ENCODE assay signal across 20 cellular contexts in the genomic region with DNA sequence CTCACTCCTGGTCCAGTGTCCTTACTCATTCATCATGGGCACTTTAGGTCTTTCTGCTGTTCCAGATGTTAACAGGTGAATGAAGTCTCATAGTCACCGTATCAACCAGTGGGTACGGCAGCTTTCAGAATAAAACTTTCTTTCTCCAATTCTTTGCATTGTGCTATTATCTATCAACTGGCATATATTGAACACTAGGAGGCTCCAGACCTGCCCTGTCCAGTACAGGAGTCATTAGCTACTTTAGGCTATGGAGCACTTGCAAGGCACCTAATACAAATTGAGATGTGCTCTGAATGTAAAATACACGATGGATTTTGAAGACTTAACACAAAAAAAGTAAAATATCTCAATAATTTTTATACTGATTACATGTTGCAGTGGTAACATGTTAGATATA. TPM values are rescaled to one million over a fixed set of nuclear protein-coding genes. Genes with fewer than 3 reads are reported as not detected.
DNase-seq lines count a peak whose midpoint lies in the region; ATAC-seq and TF ChIP-seq lines count a peak whose summit lies in the region.
"Had no signal": no experiment of that assay in that cellular context is flagged by ENCODE, and none has a peak within 500 bp of the region (broad histone marks: within the 10 kb centered on the region; RNA-seq: fewer than 3 reads in every experiment).

No MANE protein-coding gene starts in this region.

- H3K27me3 ChIP-seq in sigmoid colon = no peaks in the 10 kb centered on the region
- H3K27me3 ChIP-seq: dorsolateral prefrontal cortex had no signal

- H3K4me1 ChIP-seq in sigmoid colon = peaks cover 0 to 25% (median 14%) of the 10 kb centered on the region in 4 donors

- 95 to 97% methylated on average over 3 of the region's 3 CpGs for WGBS in sigmoid colon, 2 donors

- TF ChIP-seq POLR2A in sigmoid colon (IDR thresholded peaks at IDR 0.05) = no peak

- H3K4me3 Mint-ChIP-seq in activated naive CD4-positive, alpha-beta T cell treated with anti-CD3 and anti-CD28 coated beads, Interleukin-2, amount 10 ng/mL, durations not matched to agents 7 days and 5 days = no peak overlapping the region
- H3K4me3 Mint-ChIP-seq in chondrocyte (ENCODE audit: unreplicated experiment) (no peak overlapping the region), type B pancreatic cell (no peak overlapping the region)
- no peak overlapping the region for H3K4me3 Mint-ChIP-seq in activated CD8-positive, alpha-beta memory T cell treated with anti-CD3 and anti-CD28 coated beads, Interleukin-2, amount 10 ng/mL, durations not matched to agents 7 days and 5 days
- H3K4me3 Mint-ChIP-seq: activated T-helper 1 cell treated with anti-CD3 and anti-CD28 coated beads, Interleukin-12 subunit alpha, Interleukin-12 subunit beta, Interleukin-2, Interleukin-4 antibody, amounts not matched to agents 30 ng/mL and 10 ng/mL and 1 ng/mL, durations not matched to agents 14 hours and 24 hours and 36 hours; stimulated activated naive CD8-positive, alpha-beta T cell treated with anti-CD3 and anti-CD28 coated beads, Interleukin-15, amount 100 ng/mL, for 72 hours had no signal

- no peak for ATAC-seq in GM19395 (IDR thresholded peaks at IDR 0.05; ENCODE audit: unreplicated experiment)
- no peak for ATAC-seq in activated CD8-positive, alpha-beta memory T cell treated with anti-CD3 and anti-CD28 coated beads, Interleukin-2, amount 10 ng/mL, durations not matched to agents 7 days and 5 days
- ATAC-seq: stimulated activated naive CD8-positive, alpha-beta T cell treated with anti-CD3 and anti-CD28 coated beads, Interleukin-15, amount 100 ng/mL, for 72 hours had no signal

- TF ChIP-seq EP300 in sigmoid colon (IDR thresholded peaks at IDR 0.05) = no peak

- peaks cover 0 to 6% (median 0%) of the 10 kb centered on the region in 4 donors for H3K9me3 ChIP-seq in sigmoid colon

- H3K36me3 Mint-ChIP-seq in activated naive CD4-positive, alpha-beta T cell treated with anti-CD3 and anti-CD28 coated beads, Interleukin-2, amount 10 ng/mL, durations not matched to agents 7 days and 5 days = peaks cover 42% of the 10 kb centered on the region
- H3K36me3 Mint-ChIP-seq in chondrocyte (ENCODE audit: low read depth) = peaks cover 39% of the 10 kb centered on the region
- peaks cover 50% of the 10 kb centered on the region for H3K36me3 Mint-ChIP-seq in type B pancreatic cell
- H3K36me3 Mint-ChIP-seq in activated CD8-positive, alpha-beta memory T cell treated with anti-CD3 and anti-CD28 coated beads, Interleukin-2, amount 10 ng/mL, durations not matched to agents 7 days and 5 days = peaks cover 47% of the 10 kb centered on the region

- H3K9me3 Mint-ChIP-seq in activated naive CD4-positive, alpha-beta T cell treated with anti-CD3 and anti-CD28 coated beads, Interleukin-2, amount 10 ng/mL, durations not matched to agents 7 days and 5 days = peaks cover 10% of the 10 kb centered on the region
- peaks cover 2% of the 10 kb centered on the region for H3K9me3 Mint-ChIP-seq in chondrocyte (ENCODE audit: low read depth)
- no peaks in the 10 kb centered on the region for H3K9me3 Mint-ChIP-seq in type B pancreatic cell
- H3K9me3 Mint-ChIP-seq in activated CD8-positive, alpha-beta memory T cell treated with anti-CD3 and anti-CD28 coated beads, Interleukin-2, amount 10 ng/mL, durations not matched to agents 7 days and 5 days (ENCODE audit: low read depth) = no peaks in the 10 kb centered on the region
- H3K9me3 Mint-ChIP-seq: activated T-helper 1 cell treated with anti-CD3 and anti-CD28 coated beads, Interleukin-12 subunit alpha, Interleukin-12 subunit beta, Interleukin-2, Interleukin-4 antibody, amounts not matched to agents 30 ng/mL and 10 ng/mL and 1 ng/mL, durations not matched to agents 14 hours and 24 hours and 36 hours had no signal

- peaks cover 0 to 5% (median 0%) of the 10 kb centered on the region in 4 donors for H3K36me3 ChIP-seq in sigmoid colon

- DNase-seq in activated naive CD4-positive, alpha-beta T cell treated with anti-CD3 and anti-CD28 coated beads, Interleukin-2, amount 10 ng/mL, durations not matched to agents 7 days and 5 days = no peak
- DNase-seq in activated naive CD4-positive, alpha-beta T cell (lab: John Stamatoyannopoulos, UW) = no peak
- peak; percentile 21 for DNase-seq in NCI-H82 treated with DMSO at 0.1 percent for 48 hours (lab: John Stamatoyannopoulos, UW; ENCODE audit: unreplicated experiment)
- no peak for DNase-seq in chondrocyte (ENCODE audit: low spot score)
- no peak for DNase-seq in type B pancreatic cell (ENCODE audit: extremely low spot score, unreplicated experiment)
- no peak for DNase-seq in sigmoid colon
- DNase-seq in activated CD8-positive, alpha-beta memory T cell treated with anti-CD3 and anti-CD28 coated beads, Interleukin-2, amount 10 ng/mL, durations not matched to agents 7 days and 5 days = no peak
- DNase-seq: activated CD4-positive, alpha-beta T cell treated with anti-CD3 and anti-CD28 coated beads, Interleukin-2, amount 50 U/mL, for 48 hours; anterior cingulate cortex; COR-L47; dorsolateral prefrontal cortex; KBM-7; NCI-H2029 treated with DMSO at 0.1 percent for 48 hours; NCI-H748 treated with DMSO at 0.1 percent for 48 hours; occipital lobe; small intestine; stimulated activated naive CD8-positive, alpha-beta T cell treated with anti-CD3 and anti-CD28 coated beads, Interleukin-15, amount 100 ng/mL, for 72 hours had no signal

- no peaks in the 10 kb centered on the region for H3K4me1 Mint-ChIP-seq in activated naive CD4-positive, alpha-beta T cell treated with anti-CD3 and anti-CD28 coated beads, Interleukin-2, amount 10 ng/mL, durations not matched to agents 7 days and 5 days
- H3K4me1 Mint-ChIP-seq in chondrocyte (ENCODE audit: low read depth) = peaks cover 14% of the 10 kb centered on the region
- H3K4me1 Mint-ChIP-seq in type B pancreatic cell (ENCODE audit: unreplicated experiment) = no peaks in the 10 kb centered on the region
- no peaks in the 10 kb centered on the region for H3K4me1 Mint-ChIP-seq in activated CD8-positive, alpha-beta memory T cell treated with anti-CD3 and anti-CD28 coated beads, Interleukin-2, amount 10 ng/mL, durations not matched to agents 7 days and 5 days
- H3K4me1 Mint-ChIP-seq: stimulated activated naive CD8-positive, alpha-beta T cell treated with anti-CD3 and anti-CD28 coated beads, Interleukin-15, amount 100 ng/mL, for 72 hours had no signal

- intact Hi-C loops in sigmoid colon (cut with DNase I) = no loop called here

- peak; percentile 41 for TF ChIP-seq CTCF in chondrocyte (IDR thresholded peaks at IDR 0.05)
- peak; percentile 48 for TF ChIP-seq CTCF in type B pancreatic cell (conservative IDR thresholded peaks at IDR 0.05)
- no peak for TF ChIP-seq CTCF in sigmoid colon (IDR thresholded peaks at IDR 0.05)

- H3K27ac Mint-ChIP-seq in activated naive CD4-positive, alpha-beta T cell treated with anti-CD3 and anti-CD28 coated beads, Interleukin-2, amount 10 ng/mL, durations not matched to agents 7 days and 5 days = peak overlapping the region; percentile 15
- H3K27ac Mint-ChIP-seq in chondrocyte (ENCODE audit: unreplicated experiment) = no peak overlapping the region
- no peak overlapping the region for H3K27ac Mint-ChIP-seq in type B pancreatic cell
- H3K27ac Mint-ChIP-seq in activated CD8-positive, alpha-beta memory T cell treated with anti-CD3 and anti-CD28 coated beads, Interleukin-2, amount 10 ng/mL, durations not matched to agents 7 days and 5 days = no peak overlapping the region
- H3K27ac Mint-ChIP-seq: activated T-helper 1 cell treated with anti-CD3 and anti-CD28 coated beads, Interleukin-12 subunit alpha, Interleukin-12 subunit beta, Interleukin-2, Interleukin-4 antibody, amounts not matched to agents 30 ng/mL and 10 ng/mL and 1 ng/mL, durations not matched to agents 14 hours and 24 hours and 36 hours; stimulated activated naive CD8-positive, alpha-beta T cell treated with anti-CD3 and anti-CD28 coated beads, Interleukin-15, amount 100 ng/mL, for 72 hours had no signal

- CTCF ChIA-PET in activated naive CD4-positive, alpha-beta T cell treated with anti-CD3 and anti-CD28 coated beads, Interleukin-2, amount 10 ng/mL, durations not matched to agents 7 days and 5 days (lab: Charles Lee) = no interaction called here
- CTCF ChIA-PET in activated CD8-positive, alpha-beta memory T cell treated with anti-CD3 and anti-CD28 coated beads, Interleukin-2, amount 10 ng/mL, durations not matched to agents 7 days and 5 days (lab: Charles Lee) = no interaction called here

- H3K27me3 Mint-ChIP-seq in activated naive CD4-positive, alpha-beta T cell treated with anti-CD3 and anti-CD28 coated beads, Interleukin-2, amount 10 ng/mL, durations not matched to agents 7 days and 5 days = no peaks in the 10 kb centered on the region
- no peaks in the 10 kb centered on the region for H3K27me3 Mint-ChIP-seq in chondrocyte (ENCODE audit: low read depth)
- no peaks in the 10 kb centered on the region for H3K27me3 Mint-ChIP-seq in type B pancreatic cell
- H3K27me3 Mint-ChIP-seq in activated CD8-positive, alpha-beta memory T cell treated with anti-CD3 and anti-CD28 coated beads, Interleukin-2, amount 10 ng/mL, durations not matched to agents 7 days and 5 days = no peaks in the 10 kb centered on the region
- H3K27me3 Mint-ChIP-seq: stimulated activated naive CD8-positive, alpha-beta T cell treated with anti-CD3 and anti-CD28 coated beads, Interleukin-15, amount 100 ng/mL, for 72 hours had no signal

- no peak overlapping the region for H3K27ac ChIP-seq in sigmoid colon
- H3K27ac ChIP-seq: dorsolateral prefrontal cortex had no signal

- no peak overlapping the region for H3K4me3 ChIP-seq in sigmoid colon
- H3K4me3 ChIP-seq: dorsolateral prefrontal cortex had no signal

RNA-seq across cellular contexts. Expression of a gene that starts 43.2 kb away (rescaled TPM):
- total RNA-seq in chondrocyte (1.0 to 2.2 TPM (median 2.2 TPM) in 3 replicates), type B pancreatic cell (ENCODE audit: low replicate concordance) (1.6 and 5.0 TPM in 2 replicates), sigmoid colon (1 to 10 TPM in 1 of 4 donors, under 1 TPM in 3; under 0.01 to 1.4 (median 0.59) TPM)
- under 1 TPM in 2 of 3 donors, not detected in 1; 0.60 TPM for polyA plus RNA-seq in sigmoid colon
- total RNA-seq in activated CD8-positive, alpha-beta memory T cell treated with anti-CD3 and anti-CD28 coated beads, Interleukin-2, amount 10 ng/mL, durations not matched to agents 7 days and 5 days = under 1 TPM; 0.12 to 0.26 TPM
- total RNA-seq: A172 had no signal

RNA-seq across cellular contexts. Expression of a gene that starts 50.7 kb away (rescaled TPM):
- total RNA-seq in chondrocyte = 39.8 to 58.2 TPM (median 42.2 TPM) in 3 replicates
- total RNA-seq in type B pancreatic cell (ENCODE audit: low replicate concordance) = 39.3 and 56.0 TPM in 2 replicates
- total RNA-seq in sigmoid colon = 10 to 100 TPM; 41.3 to 46.4 (median 43.9) TPM
- polyA plus RNA-seq in sigmoid colon = 10 to 100 TPM; 12.7 to 18.0 (median 16.7) TPM
- total RNA-seq in activated CD8-positive, alpha-beta memory T cell treated with anti-CD3 and anti-CD28 coated beads, Interleukin-2, amount 10 ng/mL, durations not matched to agents 7 days and 5 days = 10 to 100 TPM; 45.3 to 46.6 TPM

Comparison
In these comparisons a context has a peak if more than half of its experiments do, and no peak if none do; other contexts are left out.
1. CTCF ChIP-seq: peak in chondrocyte (single experiment) and type B pancreatic cell (single experiment); none in sigmoid colon (0 of 4).